ENCODE assay signal across 18 cellular contexts in the genomic region with DNA sequence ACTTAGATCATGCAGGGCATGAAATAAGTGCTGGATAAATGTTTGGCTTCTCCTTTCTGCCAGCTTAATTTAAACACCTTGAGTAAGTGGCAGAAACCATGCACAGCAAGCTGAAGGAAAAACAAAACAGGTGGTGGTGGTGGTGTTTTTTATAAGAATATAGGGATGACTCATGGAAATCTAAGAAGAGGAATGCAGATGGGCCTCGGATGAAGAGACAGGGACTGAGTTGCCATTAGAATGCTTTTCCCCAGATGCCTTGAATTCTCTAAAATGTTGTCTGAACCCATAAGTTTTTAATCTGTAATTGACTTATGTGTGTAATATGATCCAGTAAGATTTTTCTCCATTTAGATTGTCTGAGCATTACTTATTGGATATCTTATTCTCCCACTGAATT.
DNase-seq lines count a peak whose midpoint lies in the region; ATAC-seq, FAIRE-seq and TF ChIP-seq lines count a peak whose summit lies in the region.
"Had no signal": no experiment of that assay in that cellular context is flagged by ENCODE, and none has a peak within 500 bp of the region (broad histone marks: within the 10 kb centered on the region; RNA-seq: fewer than 3 reads in every experiment).

No MANE protein-coding gene starts in this region.

- peaks cover 18% of the 10 kb centered on the region for H3K4me1 Mint-ChIP-seq in mesothelial cell of epicardium

- H3K9me3 Mint-ChIP-seq in mesothelial cell of epicardium, result peaks cover 15% of the 10 kb centered on the region

- H3K27me3 ChIP-seq in bronchial epithelial cell (ENCODE audit: control insufficient read depth, insufficient read depth, low read length), result no peaks in the 10 kb centered on the region
- H3K27me3 ChIP-seq: dorsolateral prefrontal cortex, right atrium auricular region, vagina had no signal

- H3K27ac Mint-ChIP-seq in mesothelial cell of epicardium, result peak overlapping the region; percentile 88
- H3K27ac Mint-ChIP-seq: activated T-cell treated with anti-CD3 and anti-CD28 coated beads, Interleukin-2, amount 50 U/mL, for 72 hours; naive B cell had no signal

- no peak overlapping the region for H3K4me3 Mint-ChIP-seq in mesothelial cell of epicardium
- H3K4me3 Mint-ChIP-seq: activated T-cell treated with anti-CD3 and anti-CD28 coated beads, Interleukin-2, amount 50 U/mL, for 72 hours; H9; naive B cell had no signal

- no peaks in the 10 kb centered on the region for H3K36me3 ChIP-seq in bronchial epithelial cell (ENCODE audit: control insufficient read depth, insufficient read depth, low read length)
- H3K36me3 ChIP-seq: right atrium auricular region, vagina had no signal

- no peak for FAIRE-seq in HTR-8/SVneo (lab: Jason Lieb, UNC)
- FAIRE-seq in bronchial epithelial cell (lab: Jason Lieb, UNC), result no peak
- FAIRE-seq: GM18507 had no signal

- in situ Hi-C loops in Caki2 (cut with HindIII; ENCODE audit: low pct_unique_long_range_greater_than_20kb, low sequenced_read_pairs), result no loop called here

- H3K4me3 ChIP-seq in bronchial epithelial cell (ENCODE audit: low read depth, low read length), result no peak overlapping the region
- H3K4me3 ChIP-seq: dorsolateral prefrontal cortex, right atrium auricular region, vagina had no signal

- H3K36me3 Mint-ChIP-seq in mesothelial cell of epicardium, result peaks cover 6% of the 10 kb centered on the region
- H3K36me3 Mint-ChIP-seq: naive B cell had no signal

- no peaks in the 10 kb centered on the region for H3K27me3 Mint-ChIP-seq in mesothelial cell of epicardium (ENCODE audit: low read depth)

- no peak for TF ChIP-seq CTCF in bronchial epithelial cell (IDR thresholded peaks at IDR 0.05; ENCODE audit: insufficient read depth, low read length, severe bottlenecking)
- TF ChIP-seq CTCF in mesothelial cell of epicardium (IDR thresholded peaks at IDR 0.05; ENCODE audit: unreplicated experiment), result no peak

- no peak for ATAC-seq in GM19328 (IDR thresholded peaks at IDR 0.05; ENCODE audit: unreplicated experiment)
- ATAC-seq in GM21381 (IDR thresholded peaks at IDR 0.05; ENCODE audit: unreplicated experiment), result no peak
- ATAC-seq: activated T-cell treated with anti-CD3 and anti-CD28 coated beads, Interleukin-2, amount 50 U/mL, for 72 hours had no signal

- DNase-seq in Caki2 (ENCODE audit: low read depth), result peak; percentile 69
- peak; percentile 61 for DNase-seq in HTR-8/SVneo (ENCODE audit: insufficient read length, low spot score)
- peak; percentile 18 for DNase-seq in bronchial epithelial cell (ENCODE audit: low read depth)
- DNase-seq in mesothelial cell of epicardium (ENCODE audit: low spot score in 2 of 2, unreplicated experiment in 2 of 2), result no peak
- DNase-seq in GF-D8 (lab: John Stamatoyannopoulos, UW), result no peak
- DNase-seq in activated CD8-positive, alpha-beta memory T cell treated with anti-CD3 and anti-CD28 coated beads, Interleukin-2, amount 50 U/mL, for 4 hours, result no peak
- DNase-seq: activated T-cell treated with anti-CD3 and anti-CD28 coated beads, Interleukin-2, amount 50 U/mL, for 72 hours; dorsolateral prefrontal cortex; H9; naive B cell; NCI-H2227 treated with DMSO at 0.1 percent for 48 hours; stimulated activated naive CD4-positive, alpha-beta T cell treated with Interleukin-2 at 50 U/mL for 16 hours; T-helper 1 cell had no signal

Comparison
In these comparisons a context has a peak if more than half of its experiments do, and no peak if none do; other contexts are left out.
1. DNase-seq: peak in Caki2 (single experiment), HTR-8/SVneo (single experiment) and bronchial epithelial cell (single experiment); none in mesothelial cell of epicardium (0 of 2), GF-D8 (single experiment) and activated CD8-positive, alpha-beta memory T cell treated with anti-CD3 and anti-CD28 coated beads, Interleukin-2, amount 50 U/mL, for 4 hours (single experiment).